Comparison of ENCODE assay signal across 19 cellular contexts in the genomic region with DNA sequence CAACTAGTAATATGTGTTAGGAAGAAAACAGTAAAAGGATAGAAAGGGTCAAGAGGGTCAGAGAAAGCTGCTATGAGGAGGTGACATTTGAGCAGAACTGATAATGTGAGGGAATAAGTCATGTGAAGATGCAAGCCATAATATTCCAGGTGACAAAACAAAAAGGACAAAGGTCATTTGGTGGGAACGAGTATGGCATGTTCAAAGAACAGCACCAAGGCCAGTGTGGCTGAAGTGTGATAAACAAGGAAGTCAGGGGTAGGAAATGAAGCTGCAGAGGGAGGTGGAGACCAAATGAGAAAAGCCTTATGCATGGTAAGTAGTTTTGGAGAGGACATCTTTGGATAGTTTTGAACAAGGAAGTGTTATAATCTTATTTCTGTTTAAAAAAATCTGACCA. TPM values are rescaled to one million over a fixed set of nuclear protein-coding genes. Genes with fewer than 3 reads are reported as not detected.
A peak's percentile ranks its signal among the peaks of the same experiment; 100 is the strongest.
DNase-seq lines count a peak whose midpoint lies in the region; ATAC-seq, FAIRE-seq and TF ChIP-seq lines count a peak whose summit lies in the region.
"Had no signal": no experiment of that assay in that cellular context is flagged by ENCODE, and none has a peak within 500 bp of the region (broad histone marks: within the 10 kb centered on the region; RNA-seq: fewer than 3 reads in every experiment).

No MANE protein-coding gene starts in this region.

- no peak overlapping the region for H3K27ac Mint-ChIP-seq in activated naive CD4-positive, alpha-beta T cell treated with anti-CD3 and anti-CD28 coated beads, Interleukin-2, amount 50 U/mL, for 72 hours

- ATAC-seq in A549, result no peak; a peak in 1 of 6 replicates
- ATAC-seq in K562, result peak; percentile 60; the same call in 2 of the 3 replicates
- ATAC-seq in right lobe of liver, result peak; percentile 66 to 79 (median 70)
- ATAC-seq in activated naive CD4-positive, alpha-beta T cell treated with anti-CD3 and anti-CD28 coated beads, Interleukin-2, amount 50 U/mL, for 72 hours, result no peak
- ATAC-seq in HG02759 (IDR thresholded peaks at IDR 0.05; ENCODE audit: unreplicated experiment), result no peak
- ATAC-seq: HCT116 had no signal

- H3K36me3 Mint-ChIP-seq in activated naive CD4-positive, alpha-beta T cell treated with anti-CD3 and anti-CD28 coated beads, Interleukin-2, amount 50 U/mL, for 72 hours, result no peaks in the 10 kb centered on the region

- no peak overlapping the region for H2AFZ ChIP-seq in K562 (ENCODE audit: low read depth, low read length)

- peak overlapping the region in 1 of 2 experiments; percentile 40; a peak in 1 of 6 replicates for H3K27ac ChIP-seq in A549
- no peak overlapping the region for H3K27ac ChIP-seq in K562 (ENCODE audit: extremely low read depth, low read depth, low read length)
- H3K27ac ChIP-seq in right lobe of liver, result peak overlapping the region in 1 of 3 donors; percentile 16
- H3K27ac ChIP-seq in vagina, result no peak overlapping the region
- H3K27ac ChIP-seq: testis had no signal

- CTCF ChIA-PET in A549 (lab: Yijun Ruan, JAX) (interaction anchor here (0.7 to 1.9 kb wide), 6 partner anchors 10 to 672 kb away, joined by 3 to 8 read pairs (median 3); no protein-coding TSS in a partner anchor), K562 (lab: Yijun Ruan, JAX; ENCODE audit: low intra/inter-chr PET ratio) (no interaction called here)

- no peak overlapping the region for H3K4me3 ChIP-seq in A549
- H3K4me3 ChIP-seq in K562, result no peak overlapping the region
- H3K4me3 ChIP-seq in right lobe of liver, result no peak overlapping the region
- H3K4me3 ChIP-seq in vagina, result no peak overlapping the region
- H3K4me3 ChIP-seq: testis had no signal

- FAIRE-seq in A549 (lab: Jason Lieb, UNC) (peak; percentile 84), GM12892 (lab: Jason Lieb, UNC) (peak; percentile 61), K562 (lab: Jason Lieb, UNC) (no peak)
- FAIRE-seq: RCC 7860 had no signal

- TF ChIP-seq POLR2A in A549 (IDR thresholded peaks at IDR 0.05; ENCODE audit: low read length) (no peak), GM12892 (IDR thresholded peaks at IDR 0.05; ENCODE audit: low read depth, low read length) (no peak), K562 (conservative IDR thresholded peaks at IDR 0.05) (no peak), right lobe of liver (IDR thresholded peaks at IDR 0.05) (no peak), vagina (IDR thresholded peaks at IDR 0.05) (no peak)

- H3K9me1 ChIP-seq in K562 (ENCODE audit: control insufficient read depth, insufficient read depth, low read length), result no peaks in the 10 kb centered on the region

- peaks cover 15% of the 10 kb centered on the region for H3K4me1 ChIP-seq in A549
- H3K4me1 ChIP-seq in K562 (replicated peaks in 1 of 2; ENCODE audit: control insufficient read depth in 2 of 2, insufficient read depth in 2 of 2, low read length in 2 of 2), result peaks cover 0 to 4% of the 10 kb centered on the region in 2 experiments; a peak in 2 of 5 replicates
- H3K4me1 ChIP-seq in right lobe of liver, result peaks cover 0 to 28% (median 3%) of the 10 kb centered on the region in 4 donors
- H3K4me1 ChIP-seq in vagina, result peaks cover 13% of the 10 kb centered on the region
- H3K4me1 ChIP-seq: testis had no signal

- DNase-seq in A549 (ENCODE audit: low read depth in 1 of 2, low spot score in 1 of 2), result peak in 1 of 2 experiments; percentile 51
- DNase-seq in GM12892 (ENCODE audit: insufficient read length), result no peak
- peak in 1 of 4 experiments; percentile 38 for DNase-seq in K562 (ENCODE audit: extremely low read depth in 1 of 4, low spot score in 3 of 4)
- DNase-seq in right lobe of liver, result no peak
- no peak for DNase-seq in activated naive CD4-positive, alpha-beta T cell treated with Interleukin-2 at 50 U/mL for 16 hours
- DNase-seq in activated naive CD4-positive, alpha-beta T cell treated with anti-CD3 and anti-CD28 coated beads, Interleukin-2, amount 50 U/mL, for 72 hours (ENCODE audit: low spot score in 2 of 2), result no peak
- no peak for DNase-seq in vagina (ENCODE audit: extremely low spot score in 2 of 2)
- DNase-seq: ACHN; activated CD4-positive, alpha-beta T cell treated with anti-CD3 and anti-CD28 coated beads for 1 hour; activated effector memory CD4-positive, alpha-beta T cell treated with Interleukin-2 at 50 U/mL for 16 hours; central memory CD4-positive, alpha-beta T cell; effector memory CD4-positive, alpha-beta T cell; EL; NCI-H82; testis had no signal

- no TSS peak for BruUV-seq in K562 (replicated peaks; lab: Mats Ljungman, UMichigan)

- TF ChIP-seq EP300 in A549 (IDR thresholded peaks at IDR 0.05), result no peak
- no peak for TF ChIP-seq EP300 in K562 (IDR thresholded peaks at IDR 0.05; ENCODE audit: low read length)

- intact Hi-C loops in K562 (cut with micrococcal nuclease), result no loop called here
- intact Hi-C loops in right lobe of liver (cut with DNase I), result no loop called here
- intact Hi-C loops in vagina (cut with DNase I), result no loop called here

- in situ Hi-C loops in K562 (cut with MboI), result no loop called here

- H3K9me3 ChIP-seq in A549, result no peaks in the 10 kb centered on the region
- no peaks in the 10 kb centered on the region for H3K9me3 ChIP-seq in K562 (replicated peaks; ENCODE audit: control insufficient read depth, insufficient read depth, low read depth, low read length)
- H3K9me3 ChIP-seq in right lobe of liver, result no peaks in the 10 kb centered on the region
- no peaks in the 10 kb centered on the region for H3K9me3 ChIP-seq in vagina
- H3K9me3 ChIP-seq: testis had no signal

- H3K4me2 ChIP-seq in A549 (no peak overlapping the region), K562 (ENCODE audit: insufficient read depth, low read length) (no peak overlapping the region)

- H3K27me3 ChIP-seq in K562 (ENCODE audit: control insufficient read depth in 2 of 2, insufficient read depth in 2 of 2, low read length in 2 of 2), result no peaks in the 10 kb centered on the region
- no peaks in the 10 kb centered on the region for H3K27me3 ChIP-seq in right lobe of liver
- no peaks in the 10 kb centered on the region for H3K27me3 ChIP-seq in vagina
- H3K27me3 ChIP-seq: testis had no signal

- no peak for TF ChIP-seq RAD21 in A549 (conservative IDR thresholded peaks at IDR 0.05 in 1 of 2, IDR thresholded peaks at IDR 0.05 in 1 of 2)
- no peak for TF ChIP-seq RAD21 in K562 (CRISPR knock-in tag; conservative IDR thresholded peaks at IDR 0.05 in 1 of 2, IDR thresholded peaks at IDR 0.05 in 1 of 2)

- no peaks in the 10 kb centered on the region for H3K79me2 ChIP-seq in K562 (ENCODE audit: control insufficient read depth, insufficient read depth, low read length)

- no peaks in the 10 kb centered on the region for H3K9me3 Mint-ChIP-seq in activated naive CD4-positive, alpha-beta T cell treated with anti-CD3 and anti-CD28 coated beads, Interleukin-2, amount 50 U/mL, for 72 hours
- H3K9me3 Mint-ChIP-seq: neural crest cell had no signal

- no peaks in the 10 kb centered on the region for H4K20me1 ChIP-seq in K562 (replicated peaks; ENCODE audit: control insufficient read depth, insufficient read depth, low read length)

- POLR2A ChIA-PET in A549 (lab: Yijun Ruan, JAX), result no interaction called here
- POLR2A ChIA-PET in K562 (lab: Yijun Ruan, JAX), result interaction anchor here (0.6 to 0.7 kb wide), 2 partner anchors 18 to 86 kb away, joined by 3 read pairs; no protein-coding TSS in a partner anchor

- TF ChIP-seq CTCF in A549 (IDR thresholded peaks at IDR 0.05) (no peak), K562 (IDR thresholded peaks at IDR 0.05 in 2 of 3, conservative IDR thresholded peaks at IDR 0.05 in 1 of 3; ENCODE audit: insufficient read depth in 2 of 3, low read depth in 1 of 3, low read length in 3 of 3) (no peak), right lobe of liver (IDR thresholded peaks at IDR 0.05) (no peak), vagina (IDR thresholded peaks at IDR 0.05) (no peak)

- no peak overlapping the region for H3K9ac ChIP-seq in K562 (ENCODE audit: insufficient read depth in 1 of 2, low read depth in 2 of 2, low read length in 2 of 2)

- peaks cover 5% of the 10 kb centered on the region; the same call in 1 of the 3 replicates for H3K36me3 ChIP-seq in K562 (ENCODE audit: control insufficient read depth, insufficient read depth, low read length)
- peaks cover 0 to 8% (median 2%) of the 10 kb centered on the region in 4 donors for H3K36me3 ChIP-seq in right lobe of liver
- no peaks in the 10 kb centered on the region for H3K36me3 ChIP-seq in vagina

- 10% methylated on average over 1 of the region's 1 CpG for WGBS in A549 (ENCODE audit: missing lambda C conversion rate)
- WGBS in K562 (ENCODE audit: insufficient coverage, low coverage, missing lambda C conversion rate), result 0% methylated on average over 1 of the region's 1 CpG
- WGBS in right lobe of liver (ENCODE audit: insufficient coverage, low coverage, low lambda C conversion rate, missing lambda C conversion rate), result 19% methylated on average over 1 of the region's 1 CpG

RNA-seq across cellular contexts. Expression of a gene that starts 46.7 kb away (rescaled TPM):
- polyA plus RNA-seq in A549 (2011; rRNA removed) (48.0 and 48.5 TPM in 2 replicates), A549 (2017; fragmentation: RNase III; extraction: RNeasy Plus Mini Kit Qiagen cat#74134 plus additional on column Dnase treatment) (27.7 to 32.3 TPM (median 30.1 TPM) in 3 replicates), K562 (2011; rRNA removed) (10.8 and 13.0 TPM in 2 replicates), K562 (2014; fragmentation: Illumina TruSeq; extraction: Trizol) (12.8 and 13.9 TPM in 2 replicates), K562 (2014; fragmentation: Nextera tagmentation; extraction: Ambion mirVana) (1 to 10 TPM; 5.7 to 6.7 TPM), K562 (2014; rRNA removed) (10.3 and 16.3 TPM in 2 replicates)
- polyA plus RNA-seq in A549 (2012; cell fraction: cytosol; rRNA removed), result 6.1 and 11.4 TPM in 2 replicates
- 3.9 and 6.9 TPM in 2 replicates for polyA plus RNA-seq in A549 (2012; cell fraction: nucleus; rRNA removed)
- 38.2 and 39.6 TPM in 2 replicates for polyA minus RNA-seq in A549 (2011; rRNA and poly(A)+ RNA removed)
- 17.0 TPM for polyA plus RNA-seq in GM12892 (2012; ENCODE audit: missing spikeins)
- 15.4 and 34.1 TPM in 2 replicates for total RNA-seq in K562 (2011; cell fraction: chromatin; rRNA removed; ENCODE audit: low replicate concordance)
- 7.3 and 17.6 TPM in 2 replicates for total RNA-seq in K562 (2011; cell fraction: nucleolus; rRNA removed)
- total RNA-seq in K562 (2011; cell fraction: nucleoplasm; rRNA removed), result 27.4 and 42.4 TPM in 2 replicates
- total RNA-seq in K562 (2014; rRNA removed) (16.8 and 31.1 TPM in 2 replicates), K562 (2014; rRNA removed; fragmentation: Illumina TruSeq; extraction: Trizol) (25.7 and 29.2 TPM in 2 replicates), K562 (2015; rRNA removed; fragmentation: Illumina TruSeq; extraction: Trizol) (16.2 and 17.5 TPM in 2 replicates), K562 (2021) (30.5 and 31.4 TPM in 2 replicates), right lobe of liver (100 to 1,000 TPM in 1 of 6 experiments, 10 to 100 TPM in 5; 32.0 to 141 (median 55.7) TPM), vagina (63.8 TPM)
- 5.5 and 8.1 TPM in 2 replicates for polyA plus RNA-seq in K562 (2011; cell fraction: cytosol; rRNA removed)
- polyA plus RNA-seq in K562 (2011; cell fraction: nucleus; rRNA removed), result 5.7 and 6.9 TPM in 2 replicates
- polyA plus RNA-seq in K562 (2012), result 6.4 and 8.6 TPM in 2 replicates
- polyA minus RNA-seq in K562 (2011; rRNA and poly(A)+ RNA removed), result 27.4 and 36.2 TPM in 2 replicates
- polyA minus RNA-seq in K562 (2011; cell fraction: cytosol; rRNA and poly(A)+ RNA removed), result 15.5 and 22.9 TPM in 2 replicates
- 12.3 and 16.3 TPM in 2 replicates for polyA minus RNA-seq in K562 (2011; cell fraction: nucleus; rRNA and poly(A)+ RNA removed)
- 10 to 100 TPM; 14.1 to 16.6 TPM for total RNA-seq in activated naive CD4-positive, alpha-beta T cell treated with anti-CD3 and anti-CD28 coated beads, Interleukin-2, amount 50 U/mL, for 72 hours

Comparison
In these comparisons a context has a peak if more than half of its experiments do, and no peak if none do; other contexts are left out.
1. ATAC-seq: peak in K562 (single experiment) and right lobe of liver (4 of 4); none in A549 (0 of 2), activated naive CD4-positive, alpha-beta T cell treated with anti-CD3 and anti-CD28 coated beads, Interleukin-2, amount 50 U/mL, for 72 hours (0 of 2) and HG02759 (single experiment).